In the genomic region with DNA sequence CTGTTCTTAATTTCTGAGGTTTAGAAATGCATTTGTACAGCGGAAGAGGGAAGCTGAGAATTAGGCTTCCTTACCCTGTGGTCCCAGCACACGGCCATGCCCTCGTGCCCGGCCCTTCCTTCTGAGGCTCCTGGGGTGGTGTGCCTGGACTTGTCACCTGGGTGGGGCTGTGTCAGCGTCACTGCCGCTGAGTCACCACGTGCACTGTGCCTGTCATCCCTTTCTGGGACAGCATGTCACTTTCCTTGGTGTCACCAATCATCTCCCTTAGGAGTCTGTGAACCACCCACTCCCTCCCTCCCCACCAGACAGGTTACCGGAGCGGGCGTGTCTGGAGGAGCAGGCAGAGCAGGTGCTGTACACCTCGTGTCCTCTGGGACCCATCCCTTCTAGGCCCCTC, we compare ENCODE assay signal across 11 cellular contexts.
A peak's percentile ranks its signal among the peaks of the same experiment; 100 is the strongest.
DNase-seq lines count a peak whose midpoint lies in the region; ATAC-seq and TF ChIP-seq lines count a peak whose summit lies in the region.
"Had no signal": no experiment of that assay in that cellular context is flagged by ENCODE, and none has a peak within 500 bp of the region (broad histone marks: within the 10 kb centered on the region; RNA-seq: fewer than 3 reads in every experiment).

No MANE protein-coding gene starts in this region.

- H3K4me3 ChIP-seq in esophagus (ENCODE audit: low read depth in 1 of 2, low read length in 2 of 2) (no peak overlapping the region), transverse colon (no peak overlapping the region)
- H3K4me3 ChIP-seq: coronary artery had no signal

- H3K27me3 ChIP-seq in esophagus (ENCODE audit: control insufficient read depth in 1 of 2, insufficient read depth in 2 of 2, low read length in 2 of 2) = no peaks in the 10 kb centered on the region
- no peaks in the 10 kb centered on the region for H3K27me3 ChIP-seq in transverse colon
- H3K27me3 ChIP-seq: neutrophil had no signal

- H3K4me3 Mint-ChIP-seq in activated T-cell treated with anti-CD3 and anti-CD28 coated beads, Interleukin-2, amount 50 U/mL, for 24 hours = no peak overlapping the region
- H3K4me3 Mint-ChIP-seq in endothelial cell (ENCODE audit: unreplicated experiment) = no peak overlapping the region
- H3K4me3 Mint-ChIP-seq: CD4-positive, alpha-beta memory T cell had no signal

- 44 to 51% methylated on average over 11 of the region's 11 CpGs for WGBS in esophagus, 2 donors
- WGBS in transverse colon (ENCODE audit: low coverage in 1 of 2), 2 donors = 68 to 82% methylated on average over 2 to 11 of the region's 11 CpGs

- TF ChIP-seq CTCF in RWPE1 (conservative IDR thresholded peaks at IDR 0.05; ENCODE audit: low read depth) (no peak), transverse colon (IDR thresholded peaks at IDR 0.05) (no peak), endothelial cell (IDR thresholded peaks at IDR 0.05; ENCODE audit: unreplicated experiment) (no peak)

- POLR2A ChIA-PET in RWPE1 (lab: Yijun Ruan, JAX; ENCODE audit: low non-redundant PET) = no interaction called here

- H3K9me3 ChIP-seq in esophagus (ENCODE audit: control insufficient read depth in 2 of 2, insufficient read depth in 1 of 2, low read depth in 1 of 2, low read length in 1 of 2) (no peaks in the 10 kb centered on the region), transverse colon (no peaks in the 10 kb centered on the region)
- H3K9me3 ChIP-seq: neutrophil had no signal

- TF ChIP-seq EP300 in transverse colon (IDR thresholded peaks at IDR 0.05; ENCODE audit: low read depth) = no peak

- H3K36me3 ChIP-seq in esophagus (ENCODE audit: control insufficient read depth in 2 of 2, insufficient read depth in 2 of 2, low read length in 1 of 2) (peaks cover 0 to 2% of the 10 kb centered on the region in 2 donors), transverse colon (no peaks in the 10 kb centered on the region)

- intact Hi-C loops in transverse colon (cut with DNase I; ENCODE audit: low total_unique reads) = no loop called here

- H3K27ac ChIP-seq in RWPE1 = peak overlapping the region; percentile 65
- H3K27ac ChIP-seq in esophagus (ENCODE audit: low read depth in 2 of 2, low read length in 1 of 2) = peak overlapping the region; percentile 87 to 93
- H3K27ac ChIP-seq in transverse colon = peak overlapping the region in 3 of 4 donors; percentile 10 to 58 (median 36)
- H3K27ac ChIP-seq: coronary artery, neutrophil had no signal

- H3K4me1 ChIP-seq in esophagus (ENCODE audit: control insufficient read depth in 2 of 2, insufficient read depth in 2 of 2, low read length in 1 of 2) (peaks cover 2 to 15% of the 10 kb centered on the region in 2 donors), transverse colon (peaks cover 0 to 11% (median 2%) of the 10 kb centered on the region in 4 donors)

- peaks cover 6% of the 10 kb centered on the region for H3K4me1 Mint-ChIP-seq in activated T-cell treated with anti-CD3 and anti-CD28 coated beads, Interleukin-2, amount 50 U/mL, for 24 hours (ENCODE audit: low read depth)
- peaks cover 3% of the 10 kb centered on the region for H3K4me1 Mint-ChIP-seq in endothelial cell (ENCODE audit: unreplicated experiment)

- no peak for DNase-seq in activated T-cell treated with anti-CD3 and anti-CD28 coated beads, Interleukin-2, amount 50 U/mL, for 24 hours
- DNase-seq in activated T-cell treated with anti-CD3 and anti-CD28 coated beads for 4 hours = no peak
- no peak for DNase-seq in RWPE1 (ENCODE audit: low spot score)
- peak; percentile 89 for DNase-seq in transverse colon
- no peak for DNase-seq in endothelial cell (ENCODE audit: low spot score)
- no peak for DNase-seq in NCI-H2081 treated with DMSO at 0.1 percent for 48 hours (lab: John Stamatoyannopoulos, UW)
- DNase-seq: CD4-positive, alpha-beta memory T cell had no signal

- peak overlapping the region; percentile 52 for H3K27ac Mint-ChIP-seq in activated T-cell treated with anti-CD3 and anti-CD28 coated beads, Interleukin-2, amount 50 U/mL, for 24 hours
- H3K27ac Mint-ChIP-seq in endothelial cell (ENCODE audit: unreplicated experiment) = no peak overlapping the region
- H3K27ac Mint-ChIP-seq: CD4-positive, alpha-beta memory T cell had no signal

- in situ Hi-C loops in transverse colon (cut with MboI; ENCODE audit: low pct_ligation_motif_present in 1 of 4, low pct_unique_long_range_greater_than_20kb in 1 of 4, low sequenced_read_pairs in 3 of 4) = no loop called here

- no peak for ATAC-seq in HG03469 (IDR thresholded peaks at IDR 0.05; ENCODE audit: unreplicated experiment)

- H3K36me3 Mint-ChIP-seq in activated T-cell treated with anti-CD3 and anti-CD28 coated beads, Interleukin-2, amount 50 U/mL, for 24 hours (ENCODE audit: low read depth) = peaks cover 22% of the 10 kb centered on the region
- peaks cover 4% of the 10 kb centered on the region for H3K36me3 Mint-ChIP-seq in endothelial cell (ENCODE audit: low read depth, unreplicated experiment)

- TF ChIP-seq POLR2A in transverse colon (IDR thresholded peaks at IDR 0.05) = peak; percentile 52

- CTCF ChIA-PET in RWPE1 (lab: Yijun Ruan, JAX) = no interaction called here

- no peaks in the 10 kb centered on the region for H3K27me3 Mint-ChIP-seq in activated T-cell treated with anti-CD3 and anti-CD28 coated beads, Interleukin-2, amount 50 U/mL, for 24 hours
- peaks cover 4% of the 10 kb centered on the region for H3K27me3 Mint-ChIP-seq in endothelial cell (ENCODE audit: unreplicated experiment)
- H3K27me3 Mint-ChIP-seq: CD4-positive, alpha-beta memory T cell had no signal

- H3K9me3 Mint-ChIP-seq in activated T-cell treated with anti-CD3 and anti-CD28 coated beads, Interleukin-2, amount 50 U/mL, for 24 hours = no peaks in the 10 kb centered on the region
- H3K9me3 Mint-ChIP-seq in endothelial cell (ENCODE audit: unreplicated experiment) = no peaks in the 10 kb centered on the region

Comparison
In these comparisons a context has a peak if more than half of its experiments do, and no peak if none do; other contexts are left out.
1. H3K27ac ChIP-seq: peak in every context shown above with its lines; median percentile 90 in esophagus; 65 in RWPE1; 36 in transverse colon.